8 cellular contexts compared by ENCODE assay signal in the genomic region with DNA sequence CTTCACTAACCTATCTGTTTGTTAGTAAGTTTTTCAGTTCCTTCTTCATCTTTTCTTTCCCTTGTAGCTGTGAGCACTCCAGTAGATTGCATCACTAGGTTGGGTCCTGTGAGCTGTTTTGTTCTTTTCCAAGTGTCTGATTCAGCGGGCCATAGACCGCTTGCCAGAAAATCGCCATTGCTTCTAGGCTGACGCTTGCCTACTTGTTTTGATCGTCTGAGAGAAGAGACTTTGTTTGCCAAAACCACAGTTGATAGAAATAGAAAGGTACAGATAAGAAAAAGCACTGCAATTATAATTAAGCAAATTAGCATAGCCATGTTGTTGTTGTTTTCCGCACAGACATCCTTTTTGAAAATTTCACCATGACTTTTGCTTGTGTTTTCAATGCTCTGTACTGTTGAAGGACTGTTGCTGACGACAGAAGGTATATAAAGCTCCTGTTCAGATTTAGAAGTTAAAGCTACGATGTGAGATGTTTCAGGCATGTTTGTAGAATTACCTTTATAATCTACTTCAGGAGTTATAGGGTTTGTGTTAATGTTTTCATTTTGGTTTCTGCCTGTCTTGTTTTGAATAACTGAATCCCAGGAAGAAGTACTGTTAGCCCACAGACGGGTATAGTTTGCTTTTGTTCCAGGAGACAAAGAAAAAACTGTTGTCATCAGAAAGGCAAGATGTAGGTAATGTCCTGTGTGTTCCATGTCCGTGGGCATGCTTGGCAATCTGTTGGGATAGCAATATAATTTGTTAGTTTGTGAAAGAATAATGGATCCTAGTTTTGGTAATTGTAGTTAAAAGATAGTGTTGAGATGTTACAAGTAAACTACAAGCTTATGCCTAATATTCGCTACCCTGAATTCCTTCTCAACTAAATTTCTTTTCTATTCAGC. TPM values are rescaled to one million over a fixed set of nuclear protein-coding genes. Genes with fewer than 3 reads are reported as not detected.
DNase-seq lines count a peak whose midpoint lies in the region; ATAC-seq and TF ChIP-seq lines count a peak whose summit lies in the region.

No MANE protein-coding gene starts in this region.

- ATAC-seq in effector memory CD8-positive, alpha-beta T cell (replicated peaks), result peak; percentile 23

- peak overlapping the region; percentile 92 for H3K27ac Mint-ChIP-seq in activated CD4-positive, alpha-beta memory T cell treated with anti-CD3 and anti-CD28 coated beads for 36 hours
- H3K27ac Mint-ChIP-seq in effector memory CD8-positive, alpha-beta T cell, result peak overlapping the region; percentile 81 to 93
- H3K27ac Mint-ChIP-seq in nephron progenitor cell, result peak overlapping the region; percentile 43

- peak; percentile 54 to 60 for DNase-seq in Kasumi-1 (lab: John Stamatoyannopoulos, UW)
- peak; percentile 80 for DNase-seq in activated CD4-positive, alpha-beta memory T cell treated with anti-CD3 and anti-CD28 coated beads for 36 hours
- peak in 2 of 3 experiments; percentile 28 to 41 for DNase-seq in effector memory CD8-positive, alpha-beta T cell
- DNase-seq in nephron progenitor cell, result no peak
- peak; percentile 63 to 73 for DNase-seq in uterus
- DNase-seq in GM10266 (ENCODE audit: extremely low spot score), result no peak
- no peak for DNase-seq in D341Med (ENCODE audit: low spot score)

- H3K27me3 ChIP-seq in uterus, result no peaks in the 10 kb centered on the region

- CTCF ChIA-PET in activated CD4-positive, alpha-beta memory T cell treated with anti-CD3 and anti-CD28 coated beads for 36 hours (lab: Charles Lee), result interaction anchor here (0.5 to 2.0 kb wide), 7 partner anchors 8 to 1552 kb away, joined by 3 to 13 read pairs (median 4); no protein-coding TSS in a partner anchor

- no peaks in the 10 kb centered on the region for H3K9me3 Mint-ChIP-seq in activated CD4-positive, alpha-beta memory T cell treated with anti-CD3 and anti-CD28 coated beads for 36 hours
- H3K9me3 Mint-ChIP-seq in effector memory CD8-positive, alpha-beta T cell, result no peaks in the 10 kb centered on the region
- no peaks in the 10 kb centered on the region for H3K9me3 Mint-ChIP-seq in nephron progenitor cell

- H3K27me3 Mint-ChIP-seq in activated CD4-positive, alpha-beta memory T cell treated with anti-CD3 and anti-CD28 coated beads for 36 hours, result no peaks in the 10 kb centered on the region
- no peaks in the 10 kb centered on the region for H3K27me3 Mint-ChIP-seq in effector memory CD8-positive, alpha-beta T cell
- no peaks in the 10 kb centered on the region for H3K27me3 Mint-ChIP-seq in nephron progenitor cell (ENCODE audit: low read depth, poor library complexity)

- peak overlapping the region; percentile 71 to 76 for H3K27ac ChIP-seq in uterus

- TF ChIP-seq POLR2A in GM18526 (IDR thresholded peaks at IDR 0.05; ENCODE audit: extremely low read depth, insufficient read length), result peak; percentile 35
- no peak for TF ChIP-seq POLR2A in uterus (IDR thresholded peaks at IDR 0.05)

- H3K4me1 Mint-ChIP-seq in activated CD4-positive, alpha-beta memory T cell treated with anti-CD3 and anti-CD28 coated beads for 36 hours (ENCODE audit: low read depth), result peaks cover 52% of the 10 kb centered on the region
- H3K4me1 Mint-ChIP-seq in effector memory CD8-positive, alpha-beta T cell (ENCODE audit: low read depth in 2 of 2), result peaks cover 27 to 45% of the 10 kb centered on the region in 2 donors
- H3K4me1 Mint-ChIP-seq in nephron progenitor cell, result no peaks in the 10 kb centered on the region

- POLR2A ChIA-PET in activated CD4-positive, alpha-beta memory T cell treated with anti-CD3 and anti-CD28 coated beads for 36 hours (lab: Charles Lee), result interaction anchor here (0.7 to 5.4 kb wide), 5 partner anchors 8 to 952 kb away, joined by 3 to 106 read pairs (median 5); a partner anchor contains a TSS

- H3K4me3 ChIP-seq in uterus, result peak overlapping the region in 1 of 2 donors; percentile 22

- peak overlapping the region; percentile 75 for H3K4me3 Mint-ChIP-seq in activated CD4-positive, alpha-beta memory T cell treated with anti-CD3 and anti-CD28 coated beads for 36 hours
- peak overlapping the region; percentile 66 to 84 for H3K4me3 Mint-ChIP-seq in effector memory CD8-positive, alpha-beta T cell
- H3K4me3 Mint-ChIP-seq in nephron progenitor cell, result no peak overlapping the region

- no peaks in the 10 kb centered on the region for H3K9me3 ChIP-seq in uterus

- intact Hi-C loops in activated CD4-positive, alpha-beta memory T cell treated with anti-CD3 and anti-CD28 coated beads for 36 hours (cut with micrococcal nuclease), result loop anchor here (5.0 kb wide), 1 partner anchor 174 kb away; no protein-coding TSS in a partner anchor
- intact Hi-C loops in uterus (cut with DNase I; ENCODE audit: low total_unique reads), result no loop called here

- no peaks in the 10 kb centered on the region for H3K36me3 ChIP-seq in uterus

- TF ChIP-seq CTCF in nephron progenitor cell (IDR thresholded peaks at IDR 0.05) (no peak), uterus (IDR thresholded peaks at IDR 0.05) (no peak), GM10266 (IDR thresholded peaks at IDR 0.05; ENCODE audit: control insufficient read depth, insufficient read depth, low read depth, missing control alignments) (no peak)

- peaks cover 20% of the 10 kb centered on the region for H3K36me3 Mint-ChIP-seq in activated CD4-positive, alpha-beta memory T cell treated with anti-CD3 and anti-CD28 coated beads for 36 hours
- H3K36me3 Mint-ChIP-seq in effector memory CD8-positive, alpha-beta T cell (ENCODE audit: insufficient read depth), result peaks cover 27% of the 10 kb centered on the region
- peaks cover 20% of the 10 kb centered on the region for H3K36me3 Mint-ChIP-seq in nephron progenitor cell (ENCODE audit: low read depth)

- H3K4me1 ChIP-seq in uterus, result no peaks in the 10 kb centered on the region

RNA-seq across cellular contexts. Expression of a gene that starts 2.9 kb away (rescaled TPM):
- 10 to 100 TPM; 24.5 to 25.5 TPM for total RNA-seq in activated CD4-positive, alpha-beta memory T cell treated with anti-CD3 and anti-CD28 coated beads for 36 hours
- 10 to 100 TPM in 2 of 4 donors, 1 to 10 TPM in 2; 2.0 to 17.9 (median 7.2) TPM for total RNA-seq in uterus

RNA-seq across cellular contexts. Expression of a gene that starts 4.7 kb away (rescaled TPM):
- 10 to 100 TPM; 14.1 to 15.9 TPM for total RNA-seq in activated CD4-positive, alpha-beta memory T cell treated with anti-CD3 and anti-CD28 coated beads for 36 hours
- total RNA-seq in uterus, result 1 to 10 TPM in 3 of 4 donors, under 1 TPM in 1; 0.76 to 9.1 (median 2.9) TPM

RNA-seq across cellular contexts. Expression of a gene that starts 21.5 kb away (rescaled TPM):
- under 1 TPM; 0.15 to 0.19 TPM for total RNA-seq in activated CD4-positive, alpha-beta memory T cell treated with anti-CD3 and anti-CD28 coated beads for 36 hours
- total RNA-seq in uterus, result 1 to 10 TPM in 1 of 4 donors, under 1 TPM in 1, not detected in 2; 0.51 to 1.0 TPM

Comparison
In these comparisons a context has a peak if more than half of its experiments do, and no peak if none do; other contexts are left out.
1. DNase-seq: peak in Kasumi-1 (2 of 2), activated CD4-positive, alpha-beta memory T cell treated with anti-CD3 and anti-CD28 coated beads for 36 hours (single experiment), effector memory CD8-positive, alpha-beta T cell (2 of 3) and uterus (2 of 2); none in nephron progenitor cell (single experiment), GM10266 (single experiment) and D341Med (single experiment).
2. Peak in every context shown above with its lines, with median percentiles within 50 percentile points of each other: H3K27ac Mint-ChIP-seq.